21 cellular contexts compared by ENCODE assay signal in the genomic region with DNA sequence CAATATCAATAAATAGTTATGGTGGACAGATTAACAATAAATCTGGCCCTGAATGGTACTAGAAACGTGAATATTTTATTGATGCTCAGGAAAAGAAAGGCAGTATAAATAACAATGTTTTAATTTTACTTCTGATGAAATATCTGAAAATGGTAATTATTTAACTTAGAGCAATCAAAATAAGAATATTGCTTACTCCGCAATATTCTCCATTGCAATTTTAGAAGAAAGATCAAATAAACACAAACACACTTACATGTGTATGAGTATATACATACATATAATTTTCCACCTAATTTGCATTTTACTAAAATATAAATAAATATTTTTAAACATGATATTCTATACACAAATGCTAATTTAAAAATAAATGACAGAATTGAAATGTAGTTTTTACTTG.
"Had no signal": no experiment of that assay in that cellular context is flagged by ENCODE, and none has a peak within 500 bp of the region (broad histone marks: within the 10 kb centered on the region; RNA-seq: fewer than 3 reads in every experiment).

No MANE protein-coding gene starts in this region.

- H3K27ac ChIP-seq: SJCRH30 had no signal

- H3K9me3 ChIP-seq: MG63, SJCRH30 had no signal

- DNase-seq: Karpas-422, KG1, MG63, NCI-H1092, NCI-H1436, NCI-H187, NCI-H2029, NCI-H2081 treated with DMSO at 0.1 percent for 48 hours, NCI-H2171, NCI-H226, NCI-H446, NCI-H510A, NCI-H524 treated with DMSO at 0.1 percent for 48 hours, NCI-H69, NCI-H774, PC-3, SHP77 treated with DMSO at 0.1 percent for 48 hours, SJCRH30 had no signal

- ATAC-seq: Panc1, PC-3, Right ventricle myocardium inferior, SK-N-SH treated with all-trans-retinoic acid at 6 μM for 48 hours had no signal

- H3K36me3 ChIP-seq: MG63, SJCRH30 had no signal

- H3K4me3 ChIP-seq: MG63, SJCRH30 had no signal

- H3K27me3 ChIP-seq: MG63, SJCRH30 had no signal

- H3K4me1 ChIP-seq: SJCRH30 had no signal
